8 cellular contexts compared by ENCODE assay signal in genomic region chr3:1666865-1667264, GRCh38.
"Had no signal": no experiment of that assay in that cellular context is flagged by ENCODE, and none has a peak within 500 bp of the region (broad histone marks: within the 10 kb centered on the region; RNA-seq: fewer than 3 reads in every experiment).

No MANE protein-coding gene starts in this region.

- DNase-seq: H7, HFFc6, KG1 had no signal

- H3K4me3 Mint-ChIP-seq: GM23338, HFFc6, IgD-negative memory B cell had no signal

- FAIRE-seq: HTR-8/SVneo had no signal

- H3K4me1 Mint-ChIP-seq: GM23338, IgD-negative memory B cell had no signal

- H3K36me3 ChIP-seq: HAP-1 had no signal

- H2AFZ ChIP-seq: GM23338 had no signal

- H3K9me3 ChIP-seq: HAP-1 had no signal

- H3K27me3 Mint-ChIP-seq: IgD-negative memory B cell had no signal

- H3K27ac Mint-ChIP-seq: GM23338, HFFc6, IgD-negative memory B cell had no signal

- H3K4me3 ChIP-seq: GM23338, HAP-1 had no signal

- ATAC-seq: GM23338, HCT116 had no signal

- H3K4me1 ChIP-seq: HAP-1 had no signal

- H3K4me2 ChIP-seq: GM23338 had no signal
